1 cellular context compared by ENCODE assay signal in the genomic region with DNA sequence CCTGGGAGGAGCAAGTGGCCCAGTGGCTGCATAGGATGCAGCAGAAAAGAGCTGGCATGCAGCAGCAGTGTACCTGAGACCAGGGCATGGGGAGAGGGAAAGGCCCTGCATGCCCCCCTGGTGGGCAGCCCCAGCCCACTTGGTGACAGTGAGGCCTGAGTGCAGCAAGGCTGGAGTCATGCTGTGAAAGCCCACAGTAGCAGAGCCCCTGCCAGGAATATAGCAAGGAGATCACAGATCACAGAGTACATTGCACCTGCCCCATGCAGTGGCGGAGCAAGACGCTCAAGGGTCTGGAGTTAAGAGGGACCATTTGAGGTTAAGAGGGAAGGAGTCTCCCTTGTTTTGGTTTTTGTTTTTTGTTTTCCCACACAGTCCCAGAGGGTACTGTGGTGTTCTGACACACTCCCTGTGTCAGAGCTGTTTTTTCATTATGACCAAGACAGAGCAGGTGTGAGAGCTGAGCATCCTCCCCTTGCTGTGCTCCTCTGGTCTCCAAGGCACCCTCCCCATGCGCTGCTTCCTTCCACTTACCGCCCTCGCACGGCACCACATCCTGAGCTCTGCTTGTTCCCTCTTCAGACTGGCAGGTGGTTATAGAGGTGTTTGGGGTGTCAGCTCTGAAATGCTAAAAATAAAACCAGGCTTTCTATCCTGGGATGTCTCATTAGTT.
TF ChIP-seq lines count a peak whose summit lies in the region.

No MANE protein-coding gene starts in this region.

TF ChIP-seq in GM12878, 131 proteins besides CTCF, POLR2A, EP300 and RAD21 (continued from another document and continues in another):
- TF ChIP-seq, protein P1, sequence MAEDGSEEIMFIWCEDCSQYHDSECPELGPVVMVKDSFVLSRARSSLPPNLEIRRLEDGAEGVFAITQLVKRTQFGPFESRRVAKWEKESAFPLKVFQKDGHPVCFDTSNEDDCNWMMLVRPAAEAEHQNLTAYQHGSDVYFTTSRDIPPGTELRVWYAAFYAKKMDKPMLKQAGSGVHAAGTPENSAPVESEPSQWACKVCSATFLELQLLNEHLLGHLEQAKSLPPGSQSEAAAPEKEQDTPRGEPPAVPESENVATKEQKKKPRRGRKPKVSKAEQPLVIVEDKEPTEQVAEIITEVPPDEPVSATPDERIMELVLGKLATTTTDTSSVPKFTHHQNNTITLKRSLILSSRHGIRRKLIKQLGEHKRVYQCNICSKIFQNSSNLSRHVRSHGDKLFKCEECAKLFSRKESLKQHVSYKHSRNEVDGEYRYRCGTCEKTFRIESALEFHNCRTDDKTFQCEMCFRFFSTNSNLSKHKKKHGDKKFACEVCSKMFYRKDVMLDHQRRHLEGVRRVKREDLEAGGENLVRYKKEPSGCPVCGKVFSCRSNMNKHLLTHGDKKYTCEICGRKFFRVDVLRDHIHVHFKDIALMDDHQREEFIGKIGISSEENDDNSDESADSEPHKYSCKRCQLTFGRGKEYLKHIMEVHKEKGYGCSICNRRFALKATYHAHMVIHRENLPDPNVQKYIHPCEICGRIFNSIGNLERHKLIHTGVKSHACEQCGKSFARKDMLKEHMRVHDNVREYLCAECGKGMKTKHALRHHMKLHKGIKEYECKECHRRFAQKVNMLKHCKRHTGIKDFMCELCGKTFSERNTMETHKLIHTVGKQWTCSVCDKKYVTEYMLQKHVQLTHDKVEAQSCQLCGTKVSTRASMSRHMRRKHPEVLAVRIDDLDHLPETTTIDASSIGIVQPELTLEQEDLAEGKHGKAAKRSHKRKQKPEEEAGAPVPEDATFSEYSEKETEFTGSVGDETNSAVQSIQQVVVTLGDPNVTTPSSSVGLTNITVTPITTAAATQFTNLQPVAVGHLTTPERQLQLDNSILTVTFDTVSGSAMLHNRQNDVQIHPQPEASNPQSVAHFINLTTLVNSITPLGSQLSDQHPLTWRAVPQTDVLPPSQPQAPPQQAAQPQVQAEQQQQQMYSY (CRISPR knock-in tag; IDR thresholded peaks at IDR 0.05): no peak
- peak; percentile 66; the same call in 1 of the 2 replicates for TF ChIP-seq PAX5 (IDR thresholded peaks at IDR 0.05; ENCODE audit: borderline replicate concordance, low read depth, low read length)
- TF ChIP-seq, protein P2, sequence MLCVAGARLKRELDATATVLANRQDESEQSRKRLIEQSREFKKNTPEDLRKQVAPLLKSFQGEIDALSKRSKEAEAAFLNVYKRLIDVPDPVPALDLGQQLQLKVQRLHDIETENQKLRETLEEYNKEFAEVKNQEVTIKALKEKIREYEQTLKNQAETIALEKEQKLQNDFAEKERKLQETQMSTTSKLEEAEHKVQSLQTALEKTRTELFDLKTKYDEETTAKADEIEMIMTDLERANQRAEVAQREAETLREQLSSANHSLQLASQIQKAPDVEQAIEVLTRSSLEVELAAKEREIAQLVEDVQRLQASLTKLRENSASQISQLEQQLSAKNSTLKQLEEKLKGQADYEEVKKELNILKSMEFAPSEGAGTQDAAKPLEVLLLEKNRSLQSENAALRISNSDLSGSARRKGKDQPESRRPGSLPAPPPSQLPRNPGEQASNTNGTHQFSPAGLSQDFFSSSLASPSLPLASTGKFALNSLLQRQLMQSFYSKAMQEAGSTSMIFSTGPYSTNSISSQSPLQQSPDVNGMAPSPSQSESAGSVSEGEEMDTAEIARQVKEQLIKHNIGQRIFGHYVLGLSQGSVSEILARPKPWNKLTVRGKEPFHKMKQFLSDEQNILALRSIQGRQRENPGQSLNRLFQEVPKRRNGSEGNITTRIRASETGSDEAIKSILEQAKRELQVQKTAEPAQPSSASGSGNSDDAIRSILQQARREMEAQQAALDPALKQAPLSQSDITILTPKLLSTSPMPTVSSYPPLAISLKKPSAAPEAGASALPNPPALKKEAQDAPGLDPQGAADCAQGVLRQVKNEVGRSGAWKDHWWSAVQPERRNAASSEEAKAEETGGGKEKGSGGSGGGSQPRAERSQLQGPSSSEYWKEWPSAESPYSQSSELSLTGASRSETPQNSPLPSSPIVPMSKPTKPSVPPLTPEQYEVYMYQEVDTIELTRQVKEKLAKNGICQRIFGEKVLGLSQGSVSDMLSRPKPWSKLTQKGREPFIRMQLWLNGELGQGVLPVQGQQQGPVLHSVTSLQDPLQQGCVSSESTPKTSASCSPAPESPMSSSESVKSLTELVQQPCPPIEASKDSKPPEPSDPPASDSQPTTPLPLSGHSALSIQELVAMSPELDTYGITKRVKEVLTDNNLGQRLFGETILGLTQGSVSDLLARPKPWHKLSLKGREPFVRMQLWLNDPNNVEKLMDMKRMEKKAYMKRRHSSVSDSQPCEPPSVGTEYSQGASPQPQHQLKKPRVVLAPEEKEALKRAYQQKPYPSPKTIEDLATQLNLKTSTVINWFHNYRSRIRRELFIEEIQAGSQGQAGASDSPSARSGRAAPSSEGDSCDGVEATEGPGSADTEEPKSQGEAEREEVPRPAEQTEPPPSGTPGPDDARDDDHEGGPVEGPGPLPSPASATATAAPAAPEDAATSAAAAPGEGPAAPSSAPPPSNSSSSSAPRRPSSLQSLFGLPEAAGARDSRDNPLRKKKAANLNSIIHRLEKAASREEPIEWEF (IDR thresholded peaks at IDR 0.05; ENCODE audit: insufficient replicate concordance, low read depth, low read length): no peak
- TF ChIP-seq, protein P3, sequence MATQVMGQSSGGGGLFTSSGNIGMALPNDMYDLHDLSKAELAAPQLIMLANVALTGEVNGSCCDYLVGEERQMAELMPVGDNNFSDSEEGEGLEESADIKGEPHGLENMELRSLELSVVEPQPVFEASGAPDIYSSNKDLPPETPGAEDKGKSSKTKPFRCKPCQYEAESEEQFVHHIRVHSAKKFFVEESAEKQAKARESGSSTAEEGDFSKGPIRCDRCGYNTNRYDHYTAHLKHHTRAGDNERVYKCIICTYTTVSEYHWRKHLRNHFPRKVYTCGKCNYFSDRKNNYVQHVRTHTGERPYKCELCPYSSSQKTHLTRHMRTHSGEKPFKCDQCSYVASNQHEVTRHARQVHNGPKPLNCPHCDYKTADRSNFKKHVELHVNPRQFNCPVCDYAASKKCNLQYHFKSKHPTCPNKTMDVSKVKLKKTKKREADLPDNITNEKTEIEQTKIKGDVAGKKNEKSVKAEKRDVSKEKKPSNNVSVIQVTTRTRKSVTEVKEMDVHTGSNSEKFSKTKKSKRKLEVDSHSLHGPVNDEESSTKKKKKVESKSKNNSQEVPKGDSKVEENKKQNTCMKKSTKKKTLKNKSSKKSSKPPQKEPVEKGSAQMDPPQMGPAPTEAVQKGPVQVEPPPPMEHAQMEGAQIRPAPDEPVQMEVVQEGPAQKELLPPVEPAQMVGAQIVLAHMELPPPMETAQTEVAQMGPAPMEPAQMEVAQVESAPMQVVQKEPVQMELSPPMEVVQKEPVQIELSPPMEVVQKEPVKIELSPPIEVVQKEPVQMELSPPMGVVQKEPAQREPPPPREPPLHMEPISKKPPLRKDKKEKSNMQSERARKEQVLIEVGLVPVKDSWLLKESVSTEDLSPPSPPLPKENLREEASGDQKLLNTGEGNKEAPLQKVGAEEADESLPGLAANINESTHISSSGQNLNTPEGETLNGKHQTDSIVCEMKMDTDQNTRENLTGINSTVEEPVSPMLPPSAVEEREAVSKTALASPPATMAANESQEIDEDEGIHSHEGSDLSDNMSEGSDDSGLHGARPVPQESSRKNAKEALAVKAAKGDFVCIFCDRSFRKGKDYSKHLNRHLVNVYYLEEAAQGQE (IDR thresholded peaks at IDR 0.05; ENCODE audit: low read depth, low read length): no peak
- TF ChIP-seq IKZF1 (conservative IDR thresholded peaks at IDR 0.05): peak; percentile 77
- TF ChIP-seq, protein P4, sequence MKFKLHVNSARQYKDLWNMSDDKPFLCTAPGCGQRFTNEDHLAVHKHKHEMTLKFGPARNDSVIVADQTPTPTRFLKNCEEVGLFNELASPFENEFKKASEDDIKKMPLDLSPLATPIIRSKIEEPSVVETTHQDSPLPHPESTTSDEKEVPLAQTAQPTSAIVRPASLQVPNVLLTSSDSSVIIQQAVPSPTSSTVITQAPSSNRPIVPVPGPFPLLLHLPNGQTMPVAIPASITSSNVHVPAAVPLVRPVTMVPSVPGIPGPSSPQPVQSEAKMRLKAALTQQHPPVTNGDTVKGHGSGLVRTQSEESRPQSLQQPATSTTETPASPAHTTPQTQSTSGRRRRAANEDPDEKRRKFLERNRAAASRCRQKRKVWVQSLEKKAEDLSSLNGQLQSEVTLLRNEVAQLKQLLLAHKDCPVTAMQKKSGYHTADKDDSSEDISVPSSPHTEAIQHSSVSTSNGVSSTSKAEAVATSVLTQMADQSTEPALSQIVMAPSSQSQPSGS (IDR thresholded peaks at IDR 0.05; ENCODE audit: low read length): peak; percentile 52; the same call in 1 of the 2 replicates
- TF ChIP-seq HCFC1 (IDR thresholded peaks at IDR 0.05; ENCODE audit: low read length): 0 out of 2 replicates have a peak, but pooled peaks have one; percentile 10
- TF ChIP-seq, protein P5, sequence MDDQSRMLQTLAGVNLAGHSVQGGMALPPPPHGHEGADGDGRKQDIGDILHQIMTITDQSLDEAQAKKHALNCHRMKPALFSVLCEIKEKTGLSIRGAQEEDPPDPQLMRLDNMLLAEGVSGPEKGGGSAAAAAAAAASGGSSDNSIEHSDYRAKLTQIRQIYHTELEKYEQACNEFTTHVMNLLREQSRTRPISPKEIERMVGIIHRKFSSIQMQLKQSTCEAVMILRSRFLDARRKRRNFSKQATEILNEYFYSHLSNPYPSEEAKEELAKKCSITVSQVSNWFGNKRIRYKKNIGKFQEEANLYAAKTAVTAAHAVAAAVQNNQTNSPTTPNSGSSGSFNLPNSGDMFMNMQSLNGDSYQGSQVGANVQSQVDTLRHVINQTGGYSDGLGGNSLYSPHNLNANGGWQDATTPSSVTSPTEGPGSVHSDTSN (IDR thresholded peaks at IDR 0.05; ENCODE audit: insufficient replicate concordance, low read depth, low read length): peak; percentile 15
- TF ChIP-seq WRNIP1 (IDR thresholded peaks at IDR 0.05; ENCODE audit: borderline replicate concordance, low read depth, low read length): no peak
- TF ChIP-seq ASH2L (IDR thresholded peaks at IDR 0.05; ENCODE audit: borderline replicate concordance, low read depth): no peak
- TF ChIP-seq JUNB (IDR thresholded peaks at IDR 0.05): peak; percentile 81
- no peak for TF ChIP-seq GATAD2B (conservative IDR thresholded peaks at IDR 0.05; ENCODE audit: low read depth)
- TF ChIP-seq, protein P6, sequence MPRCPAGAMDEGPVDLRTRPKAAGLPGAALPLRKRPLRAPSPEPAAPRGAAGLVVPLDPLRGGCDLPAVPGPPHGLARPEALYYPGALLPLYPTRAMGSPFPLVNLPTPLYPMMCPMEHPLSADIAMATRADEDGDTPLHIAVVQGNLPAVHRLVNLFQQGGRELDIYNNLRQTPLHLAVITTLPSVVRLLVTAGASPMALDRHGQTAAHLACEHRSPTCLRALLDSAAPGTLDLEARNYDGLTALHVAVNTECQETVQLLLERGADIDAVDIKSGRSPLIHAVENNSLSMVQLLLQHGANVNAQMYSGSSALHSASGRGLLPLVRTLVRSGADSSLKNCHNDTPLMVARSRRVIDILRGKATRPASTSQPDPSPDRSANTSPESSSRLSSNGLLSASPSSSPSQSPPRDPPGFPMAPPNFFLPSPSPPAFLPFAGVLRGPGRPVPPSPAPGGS (IDR thresholded peaks at IDR 0.05; ENCODE audit: borderline replicate concordance, insufficient read depth, low read depth, low read length, poor library complexity, severe bottlenecking): peak; percentile 72
- TF ChIP-seq ZSCAN29 (IDR thresholded peaks at IDR 0.05): no peak
- no peak for TF ChIP-seq NR2C1 (IDR thresholded peaks at IDR 0.05)
- peak; percentile 13; the same call in 1 of the 2 replicates for TF ChIP-seq CHD2 (IDR thresholded peaks at IDR 0.05; ENCODE audit: borderline replicate concordance, low read depth, low read length)
- TF ChIP-seq ZNF207 (IDR thresholded peaks at IDR 0.05; ENCODE audit: borderline replicate concordance): no peak
- TF ChIP-seq ETV6 (conservative IDR thresholded peaks at IDR 0.05 in 1 of 2, IDR thresholded peaks at IDR 0.05 in 1 of 2; ENCODE audit: borderline replicate concordance in 1 of 2, low read depth in 1 of 2): peak in 1 of 2 experiments; percentile 60; a peak in 2 of 4 replicates
- TF ChIP-seq RFX5 (IDR thresholded peaks at IDR 0.05; ENCODE audit: low read depth, low read length): no peak
- TF ChIP-seq, protein P7, sequence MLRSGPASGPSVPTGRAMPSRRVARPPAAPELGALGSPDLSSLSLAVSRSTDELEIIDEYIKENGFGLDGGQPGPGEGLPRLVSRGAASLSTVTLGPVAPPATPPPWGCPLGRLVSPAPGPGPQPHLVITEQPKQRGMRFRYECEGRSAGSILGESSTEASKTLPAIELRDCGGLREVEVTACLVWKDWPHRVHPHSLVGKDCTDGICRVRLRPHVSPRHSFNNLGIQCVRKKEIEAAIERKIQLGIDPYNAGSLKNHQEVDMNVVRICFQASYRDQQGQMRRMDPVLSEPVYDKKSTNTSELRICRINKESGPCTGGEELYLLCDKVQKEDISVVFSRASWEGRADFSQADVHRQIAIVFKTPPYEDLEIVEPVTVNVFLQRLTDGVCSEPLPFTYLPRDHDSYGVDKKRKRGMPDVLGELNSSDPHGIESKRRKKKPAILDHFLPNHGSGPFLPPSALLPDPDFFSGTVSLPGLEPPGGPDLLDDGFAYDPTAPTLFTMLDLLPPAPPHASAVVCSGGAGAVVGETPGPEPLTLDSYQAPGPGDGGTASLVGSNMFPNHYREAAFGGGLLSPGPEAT (IDR thresholded peaks at IDR 0.05; ENCODE audit: low read depth): peak; percentile 53
- TF ChIP-seq TBL1XR1 (IDR thresholded peaks at IDR 0.05; ENCODE audit: low read depth, low read length): 0 out of 2 replicates have a peak, but pooled peaks have one; percentile 42
- TF ChIP-seq SUZ12 (IDR thresholded peaks at IDR 0.05; ENCODE audit: unreplicated experiment): no peak
- TF ChIP-seq MYC (IDR thresholded peaks at IDR 0.05; ENCODE audit: insufficient read depth, insufficient read length, insufficient replicate concordance, low read length, severe bottlenecking): no peak
- TF ChIP-seq SMC3 (IDR thresholded peaks at IDR 0.05; ENCODE audit: borderline replicate concordance, low read length): no peak
- peak; percentile 87 to 88 for TF ChIP-seq IKZF2 (IDR thresholded peaks at IDR 0.05)
- no peak for TF ChIP-seq ZNF384 (IDR thresholded peaks at IDR 0.05; ENCODE audit: borderline replicate concordance, low read depth, low read length)
- TF ChIP-seq, protein P8, sequence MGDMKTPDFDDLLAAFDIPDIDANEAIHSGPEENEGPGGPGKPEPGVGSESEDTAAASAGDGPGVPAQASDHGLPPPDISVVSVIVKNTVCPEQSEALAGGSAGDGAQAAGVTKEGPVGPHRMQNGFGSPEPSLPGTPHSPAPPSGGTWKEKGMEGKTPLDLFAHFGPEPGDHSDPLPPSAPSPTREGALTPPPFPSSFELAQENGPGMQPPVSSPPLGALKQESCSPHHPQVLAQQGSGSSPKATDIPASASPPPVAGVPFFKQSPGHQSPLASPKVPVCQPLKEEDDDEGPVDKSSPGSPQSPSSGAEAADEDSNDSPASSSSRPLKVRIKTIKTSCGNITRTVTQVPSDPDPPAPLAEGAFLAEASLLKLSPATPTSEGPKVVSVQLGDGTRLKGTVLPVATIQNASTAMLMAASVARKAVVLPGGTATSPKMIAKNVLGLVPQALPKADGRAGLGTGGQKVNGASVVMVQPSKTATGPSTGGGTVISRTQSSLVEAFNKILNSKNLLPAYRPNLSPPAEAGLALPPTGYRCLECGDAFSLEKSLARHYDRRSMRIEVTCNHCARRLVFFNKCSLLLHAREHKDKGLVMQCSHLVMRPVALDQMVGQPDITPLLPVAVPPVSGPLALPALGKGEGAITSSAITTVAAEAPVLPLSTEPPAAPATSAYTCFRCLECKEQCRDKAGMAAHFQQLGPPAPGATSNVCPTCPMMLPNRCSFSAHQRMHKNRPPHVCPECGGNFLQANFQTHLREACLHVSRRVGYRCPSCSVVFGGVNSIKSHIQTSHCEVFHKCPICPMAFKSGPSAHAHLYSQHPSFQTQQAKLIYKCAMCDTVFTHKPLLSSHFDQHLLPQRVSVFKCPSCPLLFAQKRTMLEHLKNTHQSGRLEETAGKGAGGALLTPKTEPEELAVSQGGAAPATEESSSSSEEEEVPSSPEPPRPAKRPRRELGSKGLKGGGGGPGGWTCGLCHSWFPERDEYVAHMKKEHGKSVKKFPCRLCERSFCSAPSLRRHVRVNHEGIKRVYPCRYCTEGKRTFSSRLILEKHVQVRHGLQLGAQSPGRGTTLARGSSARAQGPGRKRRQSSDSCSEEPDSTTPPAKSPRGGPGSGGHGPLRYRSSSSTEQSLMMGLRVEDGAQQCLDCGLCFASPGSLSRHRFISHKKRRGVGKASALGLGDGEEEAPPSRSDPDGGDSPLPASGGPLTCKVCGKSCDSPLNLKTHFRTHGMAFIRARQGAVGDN (IDR thresholded peaks at IDR 0.05): no peak
